In genomic region chr11:62621567-62622470, GRCh38 we compare ENCODE assay signal across 8 cellular contexts. TPM values are rescaled to one million over a fixed set of nuclear protein-coding genes. Genes with fewer than 3 reads are reported as not detected.
DNase-seq lines count a peak whose midpoint lies in the region; ATAC-seq lines count a peak whose summit lies in the region.

Gene B3GAT3, minus strand, starts transcription at chr11:62621986. Its CDS starts 39 bp downstream, at chr11:62621947.

- H3K27ac Mint-ChIP-seq in effector memory CD8-positive, alpha-beta T cell, result peak within 1 kb of the TSS; percentile 92 to 97
- H3K27ac Mint-ChIP-seq in memory B cell, result peak within 1 kb of the TSS; percentile 93

- H3K36me3 Mint-ChIP-seq in effector memory CD8-positive, alpha-beta T cell (ENCODE audit: insufficient read depth), result peaks cover 44% of the 10 kb centered on the region
- H3K36me3 Mint-ChIP-seq in memory B cell, result peaks cover 13% of the 10 kb centered on the region

- peak within 1 kb of the TSS; percentile 80 to 91 for H3K4me3 Mint-ChIP-seq in effector memory CD8-positive, alpha-beta T cell
- H3K4me3 Mint-ChIP-seq in memory B cell, result peak within 1 kb of the TSS; percentile 86

- ATAC-seq in GM21360 (IDR thresholded peaks at IDR 0.05; ENCODE audit: unreplicated experiment), result peak; percentile 90
- peak; percentile 85 for ATAC-seq in effector memory CD8-positive, alpha-beta T cell (replicated peaks)
- ATAC-seq in memory B cell (ENCODE audit: low read depth), result peak; percentile 85

- H3K27me3 Mint-ChIP-seq in effector memory CD8-positive, alpha-beta T cell, result no peaks in the 10 kb centered on the region
- H3K27me3 Mint-ChIP-seq in memory B cell, result no peaks in the 10 kb centered on the region

- H3K9me3 Mint-ChIP-seq in effector memory CD8-positive, alpha-beta T cell, result no peaks in the 10 kb centered on the region
- no peaks in the 10 kb centered on the region for H3K9me3 Mint-ChIP-seq in memory B cell

- DNase-seq in COLO668 (lab: John Stamatoyannopoulos, UW; ENCODE audit: unreplicated experiment), result peak; percentile 99
- peak; percentile 98 for DNase-seq in HT1080 (ENCODE audit: low read depth)
- peak; percentile 97 for DNase-seq in NOMO-1 treated with DMSO at 0.1 percent for 48 hours (lab: John Stamatoyannopoulos, UW; ENCODE audit: unreplicated experiment)
- peak; percentile 97 to 98 for DNase-seq in activated CD8-positive, alpha-beta memory T cell treated with anti-CD3 and anti-CD28 coated beads for 4 hours (ENCODE audit: low read depth in 2 of 2)
- DNase-seq in effector memory CD8-positive, alpha-beta T cell, result peak; percentile 95 to 97 (median 96)
- peak; percentile 93 to 97 for DNase-seq in memory B cell (ENCODE audit: low spot score in 2 of 2)
- peak; percentile 88 for DNase-seq in stimulated activated CD8-positive, alpha-beta memory T cell treated with anti-CD3 and anti-CD28 coated beads, Interleukin-12 subunit alpha, Interleukin-12 subunit beta, amount 100 ng/mL, for 24 hours (ENCODE audit: extremely low read depth)

- H3K4me1 Mint-ChIP-seq in effector memory CD8-positive, alpha-beta T cell (ENCODE audit: low read depth in 2 of 2), result peaks cover 18 to 20% of the 10 kb centered on the region in 2 donors
- peaks cover 10% of the 10 kb centered on the region for H3K4me1 Mint-ChIP-seq in memory B cell

RNA-seq across cellular contexts. Expression of gene B3GAT3, which starts in this region (rescaled TPM):
- total RNA-seq in HT1080 (2014; rRNA removed; shearing (Covaris generic)), result 63.8 and 67.2 TPM in 2 replicates
- polyA plus RNA-seq in HT1080 (2015; cell fraction: cytosol; rRNA removed), result 74.7 and 86.0 TPM in 2 replicates
- 82.0 and 83.7 TPM in 2 replicates for polyA plus RNA-seq in HT1080 (2015; cell fraction: nucleus; rRNA removed)

Comparison
In these comparisons a context has a peak if more than half of its experiments do, and no peak if none do; other contexts are left out.
1. Peak in every context shown above with its lines: DNase-seq and ATAC-seq.